Comparison of ENCODE assay signal across 1 cellular context in genomic region chr12:12486661-12487240, GRCh38.
TF ChIP-seq lines count a peak whose summit lies in the region.

No MANE protein-coding gene starts in this region.

TF ChIP-seq in HepG2, 621 proteins besides CTCF, POLR2A, EP300 and RAD21 (continued from another document and continues in another):
- no peak for TF ChIP-seq ZNF496 (CRISPR knock-in tag; IDR thresholded peaks at IDR 0.05; ENCODE audit: insufficient replicate concordance)
- TF ChIP-seq, protein P1, sequence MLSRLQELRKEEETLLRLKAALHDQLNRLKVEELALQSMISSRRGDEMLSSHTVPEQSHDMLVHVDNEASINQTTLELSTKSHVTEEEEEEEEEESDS (CRISPR knock-in tag; IDR thresholded peaks at IDR 0.05; ENCODE audit: borderline replicate concordance), result no peak
- no peak for TF ChIP-seq PLRG1 (conservative IDR thresholded peaks at IDR 0.05)
- no peak for TF ChIP-seq E2F2 (CRISPR knock-in tag; IDR thresholded peaks at IDR 0.05; ENCODE audit: borderline replicate concordance)
- no peak for TF ChIP-seq U2AF2 (IDR thresholded peaks at IDR 0.05; ENCODE audit: low read depth, low read length)
- TF ChIP-seq, protein P2, sequence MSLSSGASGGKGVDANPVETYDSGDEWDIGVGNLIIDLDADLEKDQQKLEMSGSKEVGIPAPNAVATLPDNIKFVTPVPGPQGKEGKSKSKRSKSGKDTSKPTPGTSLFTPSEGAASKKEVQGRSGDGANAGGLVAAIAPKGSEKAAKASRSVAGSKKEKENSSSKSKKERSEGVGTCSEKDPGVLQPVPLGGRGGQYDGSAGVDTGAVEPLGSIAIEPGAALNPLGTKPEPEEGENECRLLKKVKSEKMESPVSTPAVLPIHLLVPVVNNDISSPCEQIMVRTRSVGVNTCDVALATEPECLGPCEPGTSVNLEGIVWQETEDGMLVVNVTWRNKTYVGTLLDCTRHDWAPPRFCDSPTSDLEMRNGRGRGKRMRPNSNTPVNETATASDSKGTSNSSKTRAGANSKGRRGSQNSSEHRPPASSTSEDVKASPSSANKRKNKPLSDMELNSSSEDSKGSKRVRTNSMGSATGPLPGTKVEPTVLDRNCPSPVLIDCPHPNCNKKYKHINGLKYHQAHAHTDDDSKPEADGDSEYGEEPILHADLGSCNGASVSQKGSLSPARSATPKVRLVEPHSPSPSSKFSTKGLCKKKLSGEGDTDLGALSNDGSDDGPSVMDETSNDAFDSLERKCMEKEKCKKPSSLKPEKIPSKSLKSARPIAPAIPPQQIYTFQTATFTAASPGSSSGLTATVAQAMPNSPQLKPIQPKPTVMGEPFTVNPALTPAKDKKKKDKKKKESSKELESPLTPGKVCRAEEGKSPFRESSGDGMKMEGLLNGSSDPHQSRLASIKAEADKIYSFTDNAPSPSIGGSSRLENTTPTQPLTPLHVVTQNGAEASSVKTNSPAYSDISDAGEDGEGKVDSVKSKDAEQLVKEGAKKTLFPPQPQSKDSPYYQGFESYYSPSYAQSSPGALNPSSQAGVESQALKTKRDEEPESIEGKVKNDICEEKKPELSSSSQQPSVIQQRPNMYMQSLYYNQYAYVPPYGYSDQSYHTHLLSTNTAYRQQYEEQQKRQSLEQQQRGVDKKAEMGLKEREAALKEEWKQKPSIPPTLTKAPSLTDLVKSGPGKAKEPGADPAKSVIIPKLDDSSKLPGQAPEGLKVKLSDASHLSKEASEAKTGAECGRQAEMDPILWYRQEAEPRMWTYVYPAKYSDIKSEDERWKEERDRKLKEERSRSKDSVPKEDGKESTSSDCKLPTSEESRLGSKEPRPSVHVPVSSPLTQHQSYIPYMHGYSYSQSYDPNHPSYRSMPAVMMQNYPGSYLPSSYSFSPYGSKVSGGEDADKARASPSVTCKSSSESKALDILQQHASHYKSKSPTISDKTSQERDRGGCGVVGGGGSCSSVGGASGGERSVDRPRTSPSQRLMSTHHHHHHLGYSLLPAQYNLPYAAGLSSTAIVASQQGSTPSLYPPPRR (CRISPR knock-in tag; IDR thresholded peaks at IDR 0.05; ENCODE audit: borderline replicate concordance), result no peak
- no peak for TF ChIP-seq ZNF282 (IDR thresholded peaks at IDR 0.05; ENCODE audit: partially characterized antibody)
- TF ChIP-seq CHCHD3 (CRISPR knock-in tag; IDR thresholded peaks at IDR 0.05), result no peak
- TF ChIP-seq CENPX (CRISPR knock-in tag; IDR thresholded peaks at IDR 0.05), result no peak
- no peak for TF ChIP-seq MAF1 (CRISPR knock-in tag; IDR thresholded peaks at IDR 0.05; ENCODE audit: borderline replicate concordance)
- no peak for TF ChIP-seq SMARCC2 (IDR thresholded peaks at IDR 0.05)
- peak; percentile 92 for TF ChIP-seq ARNTL (CRISPR knock-in tag; IDR thresholded peaks at IDR 0.05)
- no peak for TF ChIP-seq AKAP8 (CRISPR knock-in tag; IDR thresholded peaks at IDR 0.05)
- no peak for TF ChIP-seq NBN (conservative IDR thresholded peaks at IDR 0.05)
- TF ChIP-seq GATAD2A (CRISPR knock-in tag; IDR thresholded peaks at IDR 0.05), result peak; percentile 77
- peak; percentile 26; the same call in 1 of the 2 replicates for TF ChIP-seq ZNF687 (CRISPR knock-in tag; IDR thresholded peaks at IDR 0.05)
- TF ChIP-seq FOXO1 (CRISPR knock-in tag; IDR thresholded peaks at IDR 0.05), result peak; percentile 46; the same call in 1 of the 2 replicates
- TF ChIP-seq ZNF598 (CRISPR knock-in tag; IDR thresholded peaks at IDR 0.05; ENCODE audit: borderline replicate concordance), result no peak
- TF ChIP-seq TEAD3 (CRISPR knock-in tag; optimal IDR thresholded peaks at IDR 0.05; ENCODE audit: borderline replicate concordance), result peak; percentile 48
- TF ChIP-seq MEIS2 (CRISPR knock-in tag; IDR thresholded peaks at IDR 0.05), result no peak
- no peak for TF ChIP-seq ZFP36L2 (CRISPR knock-in tag; IDR thresholded peaks at IDR 0.05)
- no peak for TF ChIP-seq RNF2 (conservative IDR thresholded peaks at IDR 0.05; ENCODE audit: low read depth)
- TF ChIP-seq ELF1 (CRISPR knock-in tag; IDR thresholded peaks at IDR 0.05), result no peak
- TF ChIP-seq MBNL3 (CRISPR knock-in tag; conservative IDR thresholded peaks at IDR 0.05), result no peak
- no peak for TF ChIP-seq ZBTB20 (CRISPR knock-in tag; IDR thresholded peaks at IDR 0.05; ENCODE audit: borderline replicate concordance, low read depth)
- TF ChIP-seq PREB (CRISPR knock-in tag; IDR thresholded peaks at IDR 0.05), result no peak
- TF ChIP-seq ATM (IDR thresholded peaks at IDR 0.05; ENCODE audit: borderline replicate concordance), result no peak
- TF ChIP-seq THRA (CRISPR knock-in tag; IDR thresholded peaks at IDR 0.05; ENCODE audit: borderline replicate concordance), result no peak
- no peak for TF ChIP-seq ZNF207 (IDR thresholded peaks at IDR 0.05; ENCODE audit: borderline replicate concordance)
- TF ChIP-seq ZNF737 (CRISPR knock-in tag; IDR thresholded peaks at IDR 0.05; ENCODE audit: borderline replicate concordance), result no peak
- no peak for TF ChIP-seq ZNF33A (CRISPR knock-in tag; IDR thresholded peaks at IDR 0.05; ENCODE audit: borderline replicate concordance)
- TF ChIP-seq PITX1 (CRISPR knock-in tag; IDR thresholded peaks at IDR 0.05), result no peak
- no peak for TF ChIP-seq ZSCAN29 (CRISPR knock-in tag; conservative IDR thresholded peaks at IDR 0.05)
- TF ChIP-seq ZFP41 (CRISPR knock-in tag; IDR thresholded peaks at IDR 0.05; ENCODE audit: borderline replicate concordance), result no peak
- no peak for TF ChIP-seq ZNF709 (CRISPR knock-in tag; IDR thresholded peaks at IDR 0.05)
- TF ChIP-seq CHD2 (IDR thresholded peaks at IDR 0.05; ENCODE audit: low read depth, low read length), result no peak
- TF ChIP-seq HOXD1 (CRISPR knock-in tag; IDR thresholded peaks at IDR 0.05), result no peak
- no peak for TF ChIP-seq SUZ12 (IDR thresholded peaks at IDR 0.05; ENCODE audit: low read depth, low read length)
- TF ChIP-seq ZNF552 (CRISPR knock-in tag; IDR thresholded peaks at IDR 0.05; ENCODE audit: borderline replicate concordance), result no peak
- TF ChIP-seq HOXA3 (CRISPR knock-in tag; IDR thresholded peaks at IDR 0.05), result peak; percentile 39; the same call in 1 of the 2 replicates
- no peak for TF ChIP-seq NFRKB (IDR thresholded peaks at IDR 0.05)
- TF ChIP-seq, protein P3, sequence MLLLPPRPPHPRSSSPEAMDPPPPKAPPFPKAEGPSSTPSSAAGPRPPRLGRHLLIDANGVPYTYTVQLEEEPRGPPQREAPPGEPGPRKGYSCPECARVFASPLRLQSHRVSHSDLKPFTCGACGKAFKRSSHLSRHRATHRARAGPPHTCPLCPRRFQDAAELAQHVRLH (CRISPR knock-in tag; IDR thresholded peaks at IDR 0.05; ENCODE audit: borderline replicate concordance, low read depth), result no peak
- TF ChIP-seq ZNF761 (CRISPR knock-in tag; conservative IDR thresholded peaks at IDR 0.05), result no peak
- TF ChIP-seq ZNF260 (CRISPR knock-in tag; IDR thresholded peaks at IDR 0.05; ENCODE audit: borderline replicate concordance, low read depth), result no peak
- TF ChIP-seq ZNF619 (CRISPR knock-in tag; IDR thresholded peaks at IDR 0.05), result no peak
- no peak for TF ChIP-seq ZBTB37 (CRISPR knock-in tag; IDR thresholded peaks at IDR 0.05)
- TF ChIP-seq MLLT10 (CRISPR knock-in tag; IDR thresholded peaks at IDR 0.05), result no peak
- no peak for TF ChIP-seq FOXP1 (IDR thresholded peaks at IDR 0.05)
- TF ChIP-seq FOXP1 (CRISPR knock-in tag; IDR thresholded peaks at IDR 0.05), result peak; percentile 34; the same call in 1 of the 2 replicates
- TF ChIP-seq ZZZ3 (CRISPR knock-in tag; IDR thresholded peaks at IDR 0.05; ENCODE audit: borderline replicate concordance), result no peak
- peak; percentile 74; the same call in 1 of the 2 replicates for TF ChIP-seq TBX3 (IDR thresholded peaks at IDR 0.05; ENCODE audit: borderline replicate concordance)
- no peak for TF ChIP-seq SAFB2 (CRISPR knock-in tag; IDR thresholded peaks at IDR 0.05; ENCODE audit: borderline replicate concordance, low read depth)
- TF ChIP-seq ZBTB8A (CRISPR knock-in tag; IDR thresholded peaks at IDR 0.05; ENCODE audit: borderline replicate concordance, low read depth), result no peak
- no peak for TF ChIP-seq ZBTB42 (CRISPR knock-in tag; IDR thresholded peaks at IDR 0.05)
- TF ChIP-seq, protein P4, sequence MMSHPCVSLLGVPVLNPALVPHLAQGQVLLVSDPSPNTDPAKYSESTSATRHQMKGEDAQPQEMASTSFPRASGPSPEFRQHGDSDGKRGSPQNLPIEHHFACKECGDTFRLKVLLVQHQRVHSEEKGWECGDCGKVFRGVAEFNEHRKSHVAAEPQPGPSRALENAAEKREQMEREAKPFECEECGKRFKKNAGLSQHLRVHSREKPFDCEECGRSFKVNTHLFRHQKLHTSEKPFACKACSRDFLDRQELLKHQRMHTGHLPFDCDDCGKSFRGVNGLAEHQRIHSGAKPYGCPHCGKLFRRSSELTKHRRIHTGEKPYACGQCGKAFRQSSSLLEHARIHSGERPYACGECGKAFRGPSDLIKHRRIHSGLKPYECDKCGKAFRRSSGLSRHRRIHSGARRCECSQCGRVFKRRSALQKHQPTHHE (CRISPR knock-in tag; IDR thresholded peaks at IDR 0.05; ENCODE audit: borderline replicate concordance), result no peak
- no peak for TF ChIP-seq ASH2L (IDR thresholded peaks at IDR 0.05; ENCODE audit: insufficient read length, low read depth, low read length)
- peak; percentile 16; the same call in 1 of the 2 replicates for TF ChIP-seq TFDP2 (CRISPR knock-in tag; IDR thresholded peaks at IDR 0.05)
- TF ChIP-seq SPEN (CRISPR knock-in tag; IDR thresholded peaks at IDR 0.05; ENCODE audit: low read depth), result no peak
